Comparison of ENCODE assay signal across 11 cellular contexts in the genomic region with DNA sequence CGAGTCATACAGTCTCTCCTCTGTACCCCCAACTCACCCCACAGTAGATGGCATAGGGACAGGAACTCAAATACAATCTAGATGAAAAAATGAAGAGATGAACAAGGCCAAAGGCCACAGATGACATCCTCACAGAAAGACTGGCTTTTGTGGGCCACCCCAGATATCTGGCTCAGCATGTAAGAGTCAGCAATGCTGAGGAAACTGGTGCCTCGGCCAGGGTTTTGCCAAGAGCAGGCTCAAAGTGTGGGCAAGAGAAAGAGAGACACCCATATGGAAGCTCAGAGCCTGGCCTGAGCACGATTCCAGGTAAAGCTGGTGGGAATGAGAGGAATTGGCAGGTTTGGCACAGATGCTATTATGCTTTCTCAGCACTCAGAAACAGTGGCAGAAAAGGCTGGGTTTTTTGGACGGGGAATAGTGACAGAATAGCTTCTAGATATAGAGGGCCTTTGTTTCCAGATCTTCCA.
DNase-seq lines count a peak whose midpoint lies in the region; ATAC-seq and TF ChIP-seq lines count a peak whose summit lies in the region.
"Had no signal": no experiment of that assay in that cellular context is flagged by ENCODE, and none has a peak within 500 bp of the region (broad histone marks: within the 10 kb centered on the region; RNA-seq: fewer than 3 reads in every experiment).

No MANE protein-coding gene starts in this region.

- ATAC-seq in HG02970 (IDR thresholded peaks at IDR 0.05; ENCODE audit: low FRiP score, unreplicated experiment) = no peak

- no peak overlapping the region for H3K4me2 ChIP-seq in osteoblast (ENCODE audit: insufficient read depth, low read length)

- H3K9me3 ChIP-seq in CD4-positive, alpha-beta memory T cell (ENCODE audit: control insufficient read depth in 1 of 2, low read length in 2 of 2) = no peaks in the 10 kb centered on the region
- no peaks in the 10 kb centered on the region for H3K9me3 ChIP-seq in osteoblast (ENCODE audit: low read depth, low read length)
- H3K9me3 ChIP-seq: ascending aorta, thyroid gland had no signal

- POLR2A ChIA-PET in CD4-positive, alpha-beta memory T cell (lab: Charles Lee; ENCODE audit: partially characterized antibody) = interaction anchor here (0.6 to 4.6 kb wide), 17 partner anchors 7 to 462 kb away, joined by 3 to 37 read pairs (median 6); a partner anchor contains a TSS

- peaks cover 4 to 7% of the 10 kb centered on the region in 2 donors for H3K36me3 Mint-ChIP-seq in CD4-positive, alpha-beta memory T cell
- peaks cover 7% of the 10 kb centered on the region for H3K36me3 Mint-ChIP-seq in dendritic cell treated with granulocyte-macrophage colony-stimulating factor and Interleukin-4, amounts not matched to agents 40 ng/mL and 50 ng/mL, for 4 days (ENCODE audit: low read depth)

- peak overlapping the region; percentile 53 for H3K27ac ChIP-seq in CD4-positive, alpha-beta memory T cell (ENCODE audit: low read depth, low read length)
- H3K27ac ChIP-seq in osteoblast (ENCODE audit: low read depth, low read length) = no peak overlapping the region
- H3K27ac ChIP-seq: ascending aorta, thyroid gland had no signal

- no peak overlapping the region for H3K4me3 ChIP-seq in CD4-positive, alpha-beta memory T cell (ENCODE audit: low read length in 2 of 2)
- H3K4me3 ChIP-seq in osteoblast (ENCODE audit: insufficient read depth, low read length) = no peak overlapping the region
- H3K4me3 ChIP-seq: ascending aorta, thyroid gland had no signal

- peaks cover 45 to 78% (median 60%) of the 10 kb centered on the region in 4 donors for H3K4me1 Mint-ChIP-seq in CD4-positive, alpha-beta memory T cell
- H3K4me1 Mint-ChIP-seq in dendritic cell treated with granulocyte-macrophage colony-stimulating factor and Interleukin-4, amounts not matched to agents 40 ng/mL and 50 ng/mL, for 4 days (ENCODE audit: low read depth) = peaks cover 32% of the 10 kb centered on the region

- H3K27ac Mint-ChIP-seq in CD4-positive, alpha-beta memory T cell = peak overlapping the region; percentile 90 to 99 (median 98)
- H3K27ac Mint-ChIP-seq in dendritic cell treated with granulocyte-macrophage colony-stimulating factor and Interleukin-4, amounts not matched to agents 40 ng/mL and 50 ng/mL, for 4 days = peak overlapping the region; percentile 91

- H4K20me1 ChIP-seq in osteoblast (ENCODE audit: insufficient read depth, low read length) = no peaks in the 10 kb centered on the region

- no peaks in the 10 kb centered on the region for H3K36me3 ChIP-seq in CD4-positive, alpha-beta memory T cell (ENCODE audit: insufficient read depth, low read length)
- H3K36me3 ChIP-seq in osteoblast (ENCODE audit: insufficient read depth, low read length) = no peaks in the 10 kb centered on the region
- H3K36me3 ChIP-seq: ascending aorta, thyroid gland had no signal

- no peak for TF ChIP-seq CTCF in osteoblast (IDR thresholded peaks at IDR 0.05; ENCODE audit: extremely low read depth, low read depth, low read length)

- no peak for DNase-seq in CD4-positive, alpha-beta memory T cell
- DNase-seq in SK-MEL-5 (ENCODE audit: low read depth, low spot score) = peak; percentile 8
- DNase-seq in osteoblast (ENCODE audit: insufficient read length, low spot score, missing footprints) = no peak
- no peak for DNase-seq in NCI-H1694 treated with DMSO at 0.1 percent for 48 hours (lab: John Stamatoyannopoulos, UW)
- DNase-seq in globus pallidus (ENCODE audit: low spot score) = no peak
- DNase-seq in central memory CD4-positive, alpha-beta T cell = no peak
- DNase-seq: Right ventricle myocardium superior, thyroid gland had no signal

- CTCF ChIA-PET in CD4-positive, alpha-beta memory T cell (lab: Charles Lee; ENCODE audit: partially characterized antibody) = interaction anchor here (1.1 to 3.0 kb wide), 8 partner anchors 15 to 289 kb away, joined by 3 to 23 read pairs (median 6); no protein-coding TSS in a partner anchor

- H3K4me3 Mint-ChIP-seq in CD4-positive, alpha-beta memory T cell = peak overlapping the region in 7 of 8 donors; percentile 26 to 89 (median 69)
- H3K4me3 Mint-ChIP-seq in dendritic cell treated with granulocyte-macrophage colony-stimulating factor and Interleukin-4, amounts not matched to agents 40 ng/mL and 50 ng/mL, for 4 days = no peak overlapping the region

- peaks cover 60% of the 10 kb centered on the region for H3K4me1 ChIP-seq in CD4-positive, alpha-beta memory T cell (ENCODE audit: insufficient read depth, low read length)
- H3K4me1 ChIP-seq in osteoblast (ENCODE audit: insufficient read depth, low read length) = peaks cover 14% of the 10 kb centered on the region
- H3K4me1 ChIP-seq: ascending aorta, thyroid gland had no signal

- no peaks in the 10 kb centered on the region for H3K79me2 ChIP-seq in osteoblast (ENCODE audit: insufficient read depth, low read length)

- intact Hi-C loops in CD4-positive, alpha-beta memory T cell (cut with micrococcal nuclease) = loop anchor here (1.0 kb wide), 2 partner anchors 19 to 137 kb away; no protein-coding TSS in a partner anchor
- intact Hi-C loops in dendritic cell treated with granulocyte-macrophage colony-stimulating factor and Interleukin-4, amounts not matched to agents 40 ng/mL and 50 ng/mL, for 4 days (cut with micrococcal nuclease) = no loop called here

- peaks cover 0 to 10% (median 2%) of the 10 kb centered on the region in 8 donors for H3K9me3 Mint-ChIP-seq in CD4-positive, alpha-beta memory T cell
- peaks cover 17% of the 10 kb centered on the region for H3K9me3 Mint-ChIP-seq in dendritic cell treated with granulocyte-macrophage colony-stimulating factor and Interleukin-4, amounts not matched to agents 40 ng/mL and 50 ng/mL, for 4 days

- no peaks in the 10 kb centered on the region for H3K27me3 ChIP-seq in CD4-positive, alpha-beta memory T cell (ENCODE audit: insufficient read depth, low read length)
- peaks cover 2% of the 10 kb centered on the region for H3K27me3 ChIP-seq in osteoblast (ENCODE audit: insufficient read depth, low read length)
- H3K27me3 ChIP-seq: ascending aorta, thyroid gland had no signal

- H3K27me3 Mint-ChIP-seq in CD4-positive, alpha-beta memory T cell = no peaks in the 10 kb centered on the region
- H3K27me3 Mint-ChIP-seq in dendritic cell treated with granulocyte-macrophage colony-stimulating factor and Interleukin-4, amounts not matched to agents 40 ng/mL and 50 ng/mL, for 4 days = no peaks in the 10 kb centered on the region

- in situ Hi-C loops in SK-MEL-5 (cut with HindIII; ENCODE audit: low pct_unique_long_range_greater_than_20kb, low sequenced_read_pairs) = no loop called here

- H2AFZ ChIP-seq in osteoblast (ENCODE audit: low read length) = peak overlapping the region; percentile 20
